In the genomic region with DNA sequence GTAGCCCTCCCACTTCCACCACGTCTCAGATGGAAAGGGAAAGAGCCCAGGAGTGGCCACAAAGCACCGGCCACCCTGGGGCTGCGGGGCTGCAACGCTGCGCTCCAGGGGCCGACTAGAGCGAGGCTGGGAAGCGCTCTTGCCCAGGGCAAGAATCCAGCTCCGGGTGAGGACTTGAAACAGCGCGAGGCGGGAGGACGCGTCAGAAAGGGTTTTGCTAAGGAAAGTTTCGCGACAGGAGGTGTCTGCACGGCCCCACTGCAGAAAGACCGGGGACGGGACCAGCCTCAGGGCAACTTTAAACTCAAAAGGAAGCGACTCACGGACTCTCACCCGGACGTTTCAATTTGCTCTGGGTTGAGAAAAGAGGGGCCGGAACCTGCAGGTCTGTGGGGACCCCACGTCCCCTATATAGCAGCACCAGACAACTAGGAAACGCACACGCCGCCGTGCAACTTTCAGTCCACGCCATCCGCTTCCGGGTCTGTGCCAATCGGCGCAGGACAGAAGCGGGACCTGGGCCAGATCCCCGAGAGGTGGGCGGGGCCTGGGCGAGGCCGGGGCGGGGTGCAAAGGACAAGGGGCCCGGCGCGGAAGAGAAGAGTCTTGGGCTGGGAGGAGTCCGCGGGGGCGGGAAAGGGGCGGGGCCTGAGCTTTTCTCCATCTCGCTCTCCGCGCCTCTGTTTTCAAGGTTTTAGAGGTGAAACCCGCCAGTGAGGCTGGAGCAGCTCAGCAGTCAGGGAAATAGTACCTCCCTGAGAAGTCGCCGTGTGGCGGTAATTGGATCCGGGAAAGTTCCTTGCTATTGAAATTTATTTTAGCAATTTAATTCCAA, we compare ENCODE assay signal across 8 cellular contexts. TPM values are rescaled to one million over a fixed set of nuclear protein-coding genes. Genes with fewer than 3 reads are reported as not detected.
DNase-seq lines count a peak whose midpoint lies in the region; ATAC-seq and TF ChIP-seq lines count a peak whose summit lies in the region.

Gene ZNF816, minus strand, starts transcription at position 488 of the 835 bp plus-strand sequence. CDS start 6,792 bp downstream, outside the sequence.

- H3K27me3 ChIP-seq in kidney epithelial cell (ENCODE audit: control insufficient read depth, insufficient read depth, low read length): no peaks in the 10 kb centered on the region

- no peak for TF ChIP-seq CTCF in kidney epithelial cell (IDR thresholded peaks at IDR 0.05; ENCODE audit: insufficient read depth, low read length, poor library complexity, severe bottlenecking)

- peaks cover 3% of the 10 kb centered on the region for H3K36me3 ChIP-seq in kidney epithelial cell (ENCODE audit: control insufficient read depth, insufficient read depth, low read length)

- peak; percentile 97 for ATAC-seq in GM18907 (IDR thresholded peaks at IDR 0.05; ENCODE audit: unreplicated experiment)
- peak; percentile 96 for ATAC-seq in HG03135 (IDR thresholded peaks at IDR 0.05; ENCODE audit: unreplicated experiment)

- peak within 1 kb of the TSS; percentile 65 for H3K4me3 ChIP-seq in kidney epithelial cell (ENCODE audit: low read depth, low read length)

- DNase-seq in AG08395 (ENCODE audit: low spot score) (peak; percentile 98), NCI-H226 (peak; percentile 90), cerebellum (ENCODE audit: low spot score) (peak; percentile 95), kidney epithelial cell (ENCODE audit: low read depth) (peak; percentile 65)
- DNase-seq in activated CD4-positive, CD25-positive, alpha-beta regulatory T cell treated with anti-CD3 and anti-CD28 coated beads, Interleukin-2, amount 50 U/mL, for 72 hours: peak; percentile 99
- peak; percentile 98 to 99 for DNase-seq in stimulated activated CD4-positive, alpha-beta T cell treated with anti-CD3 and anti-CD28 coated beads, Interleukin-15, amount 100 ng/mL, for 1 hour (ENCODE audit: low read depth in 1 of 2, low spot score in 1 of 2)

RNA-seq across cellular contexts. Expression of gene ZNF816, which starts in this region (rescaled TPM):
- total RNA-seq in cerebellum (8.9 TPM), kidney epithelial cell (12.8 and 13.1 TPM in 2 replicates)

Comparison
In these comparisons a context has a peak if more than half of its experiments do, and no peak if none do; other contexts are left out.
1. Peak in every context shown above with its lines: DNase-seq, ATAC-seq and H3K4me3 ChIP-seq.